In genomic region chr9:100474950-100475276, GRCh38 we compare ENCODE assay signal across 20 cellular contexts. TPM values are rescaled to one million over a fixed set of nuclear protein-coding genes. Genes with fewer than 3 reads are reported as not detected.
DNase-seq lines count a peak whose midpoint lies in the region; ATAC-seq and TF ChIP-seq lines count a peak whose summit lies in the region.
"Had no signal": no experiment of that assay in that cellular context is flagged by ENCODE, and none has a peak within 500 bp of the region (broad histone marks: within the 10 kb centered on the region; RNA-seq: fewer than 3 reads in every experiment).

No MANE protein-coding gene starts in this region.

- peaks cover 18% of the 10 kb centered on the region for H3K4me1 ChIP-seq in GM23338 (ENCODE audit: insufficient read depth)
- H3K4me1 ChIP-seq in SJCRH30, result peaks cover 6% of the 10 kb centered on the region; the same call in 1 of the 2 replicates
- no peaks in the 10 kb centered on the region for H3K4me1 ChIP-seq in iPS DF 6.9 (ENCODE audit: control insufficient read depth, insufficient read depth, low read length)
- peaks cover 3 to 9% of the 10 kb centered on the region in 2 experiments for H3K4me1 ChIP-seq in trophoblast cell (ENCODE audit: control insufficient read depth in 1 of 2, insufficient read depth in 2 of 2, low read length in 2 of 2)
- H3K4me1 ChIP-seq: colonic mucosa had no signal

- no peak overlapping the region for H3K27ac Mint-ChIP-seq in GM23338
- H3K27ac Mint-ChIP-seq: activated B cell treated with CpG ODN at 0.5 μM for 24 hours had no signal

- no peak for TF ChIP-seq CTCF in GM23338 (conservative IDR thresholded peaks at IDR 0.05; ENCODE audit: low read depth in 2 of 2)

- peaks cover 8% of the 10 kb centered on the region for H3K79me1 ChIP-seq in trophoblast cell (ENCODE audit: low read length)

- H3K9me3 ChIP-seq in SJCRH30 (replicated peaks), result no peaks in the 10 kb centered on the region
- no peaks in the 10 kb centered on the region for H3K9me3 ChIP-seq in iPS DF 6.9 (ENCODE audit: control insufficient read depth, insufficient read depth, low read length)
- H3K9me3 ChIP-seq in trophoblast cell (ENCODE audit: insufficient read depth, low read depth, low read length), result no peaks in the 10 kb centered on the region
- H3K9me3 ChIP-seq: colonic mucosa, ovary, suprapubic skin had no signal

- no peak overlapping the region for H2BK5ac ChIP-seq in trophoblast cell (ENCODE audit: low read depth, low read length, poor library complexity)

- no peak overlapping the region for H3K23ac ChIP-seq in trophoblast cell (ENCODE audit: low read length)

- no peak overlapping the region for H2BK12ac ChIP-seq in trophoblast cell (ENCODE audit: low read length)

- H3K9me3 Mint-ChIP-seq in GM23338, result no peaks in the 10 kb centered on the region; the same call in 2 of the 3 replicates

- no peak for DNase-seq in GM23338 (ENCODE audit: low spot score)
- DNase-seq in SJCRH30, result no peak
- DNase-seq in iPS DF 6.9 (ENCODE audit: low read depth, low spot score), result no peak
- DNase-seq in trophoblast cell, result no peak
- no peak for DNase-seq in iPS-NIHi11 (ENCODE audit: low spot score)
- DNase-seq in NCI-H146 treated with DMSO at 0.1 percent for 48 hours (lab: John Stamatoyannopoulos, UW; ENCODE audit: unreplicated experiment), result no peak
- DNase-seq: activated B cell treated with CpG ODN at 0.5 μM for 24 hours; aorta; colonic mucosa; DMS79 treated with DMSO at 0.1 percent for 48 hours; kidney; MV-4-11; NCI-H774; RPMI8226; stimulated activated CD4-positive, alpha-beta T cell treated with anti-CD3 and anti-CD28 coated beads, Interleukin-4, amount 100 ng/mL, for 24 hours; stimulated activated CD8-positive, alpha-beta memory T cell treated with anti-CD3 and anti-CD28 coated beads, Interleukin-4, amount 100 ng/mL, for 48 hours; T-helper 1 cell had no signal

- H3K9me2 ChIP-seq in GM23338 (ENCODE audit: insufficient read depth), result no peaks in the 10 kb centered on the region

- H3K4me3 ChIP-seq in GM23338 (peak overlapping the region; percentile 64), SJCRH30 (peak overlapping the region; percentile 82), iPS DF 6.9 (ENCODE audit: low read length) (peak overlapping the region; percentile 97; the same call in 1 of the 2 replicates), trophoblast cell (ENCODE audit: low read depth, low read length) (no peak overlapping the region)
- H3K4me3 ChIP-seq: colonic mucosa, ovary had no signal

- H3K18ac ChIP-seq in trophoblast cell (ENCODE audit: low read length), result no peak overlapping the region

- no peak overlapping the region for H4K91ac ChIP-seq in trophoblast cell (ENCODE audit: low read depth, low read length)

- H4K20me1 ChIP-seq in GM23338 (replicated peaks; ENCODE audit: insufficient read depth), result peaks cover 29% of the 10 kb centered on the region; the same call in 1 of the 2 replicates

- H3K27me3 ChIP-seq in GM23338 (ENCODE audit: insufficient read depth) (no peaks in the 10 kb centered on the region), SJCRH30 (no peaks in the 10 kb centered on the region), iPS DF 6.9 (ENCODE audit: control insufficient read depth, insufficient read depth, low read length) (no peaks in the 10 kb centered on the region), trophoblast cell (ENCODE audit: insufficient read depth, low read length) (no peaks in the 10 kb centered on the region)
- H3K27me3 ChIP-seq: ovary had no signal

- peak overlapping the region; percentile 88 for H3K4me3 Mint-ChIP-seq in GM23338

- peaks cover 27% of the 10 kb centered on the region for H3K4me1 Mint-ChIP-seq in GM23338

- H3K36me3 ChIP-seq in GM23338 (ENCODE audit: insufficient read depth), result no peaks in the 10 kb centered on the region
- no peaks in the 10 kb centered on the region for H3K36me3 ChIP-seq in SJCRH30
- H3K36me3 ChIP-seq in iPS DF 6.9 (ENCODE audit: control insufficient read depth, insufficient read depth, low read length), result no peaks in the 10 kb centered on the region
- H3K36me3 ChIP-seq in trophoblast cell (ENCODE audit: control insufficient read depth in 1 of 2, insufficient read depth in 2 of 2, low read length in 2 of 2), result no peaks in the 10 kb centered on the region
- H3K36me3 ChIP-seq: colonic mucosa, ovary, suprapubic skin had no signal

- H2BK120ac ChIP-seq in trophoblast cell (ENCODE audit: insufficient read depth, low read length, poor library complexity), result no peak overlapping the region

- H3K79me2 ChIP-seq in GM23338 (replicated peaks; ENCODE audit: insufficient read depth), result peaks cover 60% of the 10 kb centered on the region
- H3K79me2 ChIP-seq in trophoblast cell (ENCODE audit: control insufficient read depth, insufficient read depth, low read length, poor library complexity), result peaks cover 14% of the 10 kb centered on the region

- H3K14ac ChIP-seq in trophoblast cell (ENCODE audit: low read length), result no peak overlapping the region

- H4K12ac ChIP-seq in trophoblast cell (ENCODE audit: low read depth, low read length), result no peak overlapping the region

- peak overlapping the region; percentile 84 for H3K4me2 ChIP-seq in GM23338
- H3K4me2 ChIP-seq in trophoblast cell (ENCODE audit: low read length), result peak overlapping the region; percentile 94

- WGBS in iPS DF 6.9 (ENCODE audit: insufficient coverage, insufficient read length), result no CpG with 5 or more reads among the region's 4 CpGs
- no CpG with 5 or more reads among the region's 4 CpGs for WGBS in trophoblast cell (ENCODE audit: extremely low coverage, insufficient coverage, insufficient read length)

- no peak overlapping the region for H2AK5ac ChIP-seq in trophoblast cell (ENCODE audit: low read length)

- peaks cover 3% of the 10 kb centered on the region; the same call in 1 of the 3 replicates for H3K36me3 Mint-ChIP-seq in GM23338 (ENCODE audit: low read depth)

- no peak overlapping the region for H4K8ac ChIP-seq in trophoblast cell (ENCODE audit: low read depth, low read length)

- H3K4ac ChIP-seq in trophoblast cell (ENCODE audit: low read depth, low read length), result peak overlapping the region; percentile 97

- H2AFZ ChIP-seq in GM23338, result no peak overlapping the region
- no peak overlapping the region for H2AFZ ChIP-seq in trophoblast cell (ENCODE audit: insufficient read depth, low read length, poor library complexity)

- H3K27ac ChIP-seq in GM23338 (ENCODE audit: low read depth) (no peak overlapping the region), SJCRH30 (no peak overlapping the region; the same call in 1 of the 2 replicates), iPS DF 6.9 (ENCODE audit: low read length) (no peak overlapping the region), trophoblast cell (ENCODE audit: low read depth, low read length) (no peak overlapping the region)
- H3K27ac ChIP-seq: colonic mucosa, ovary, suprapubic skin had no signal

- no peak overlapping the region for H3K9ac ChIP-seq in trophoblast cell (ENCODE audit: low read length)

- H3K27me3 Mint-ChIP-seq in GM23338 (ENCODE audit: insufficient read depth, low read depth, poor library complexity), result peaks cover 9% of the 10 kb centered on the region

- 0 out of 2 replicates have a peak, but pooled peaks cover 4% of the 10 kb centered on the region for H3F3A ChIP-seq in GM23338 (replicated peaks; ENCODE audit: low read depth)

- ATAC-seq in GM23338 (no peak), HG03025 (IDR thresholded peaks at IDR 0.05; ENCODE audit: low FRiP score, unreplicated experiment) (no peak)

TF ChIP-seq in GM23338, 12 proteins besides CTCF, POLR2A, EP300 and RAD21 (continues in another document):
- TF ChIP-seq EZH2phosphoT487 (IDR thresholded peaks at IDR 0.05; ENCODE audit: unreplicated experiment) (no peak), ZNF114 (CRISPR knock-in tag; IDR thresholded peaks at IDR 0.05) (no peak), JUNB (IDR thresholded peaks at IDR 0.05; ENCODE audit: unreplicated experiment) (no peak), CREB1 (CRISPR knock-in tag; IDR thresholded peaks at IDR 0.05; ENCODE audit: low read depth) (no peak), POLR2AphosphoS5 (IDR thresholded peaks at IDR 0.05; ENCODE audit: low read depth) (no peak), ETS1 (IDR thresholded peaks at IDR 0.05) (no peak), EZH2 (IDR thresholded peaks at IDR 0.05; ENCODE audit: low read depth, unreplicated experiment) (no peak), NANOG (IDR thresholded peaks at IDR 0.05; ENCODE audit: borderline replicate concordance) (no peak), STAT1 (IDR thresholded peaks at IDR 0.05; ENCODE audit: unreplicated experiment) (no peak), ZNF331 (CRISPR knock-in tag; IDR thresholded peaks at IDR 0.05; ENCODE audit: low read depth) (no peak)

RNA-seq across cellular contexts. Expression of gene TMEFF1, which starts 2.0 kb away (rescaled TPM):
- total RNA-seq in GM23338 (2014; rRNA removed; shearing (Covaris generic)), result 75.8 and 85.2 TPM in 2 replicates
- 6.6 and 12.8 TPM in 2 replicates for polyA plus RNA-seq in GM23338 (2016; fragmentation: Nextera tagmentation; extraction: Ambion mirVana)
- 19.8 and 20.6 TPM in 2 replicates for total RNA-seq in SJCRH30 (2014; rRNA removed; shearing (Covaris generic))
- 5.7 and 6.8 TPM in 2 replicates for polyA plus RNA-seq in trophoblast cell (2013)
- total RNA-seq: activated B cell treated with CpG ODN at 0.5 μM for 24 hours had no signal
- polyA plus RNA-seq: aorta had no signal

RNA-seq across cellular contexts. Expression of gene MSANTD3, which starts 48.0 kb away (rescaled TPM):
- 30.6 and 34.5 TPM in 2 replicates for total RNA-seq in GM23338 (2014; rRNA removed; shearing (Covaris generic))
- polyA plus RNA-seq in GM23338 (2016; fragmentation: Nextera tagmentation; extraction: Ambion mirVana), result 19.0 and 19.7 TPM in 2 replicates
- 57.0 and 63.9 TPM in 2 replicates for total RNA-seq in SJCRH30 (2014; rRNA removed; shearing (Covaris generic))
- polyA plus RNA-seq in trophoblast cell (2013), result 53.2 and 53.8 TPM in 2 replicates
